ENCODE assay signal across 26 cellular contexts in the genomic region with DNA sequence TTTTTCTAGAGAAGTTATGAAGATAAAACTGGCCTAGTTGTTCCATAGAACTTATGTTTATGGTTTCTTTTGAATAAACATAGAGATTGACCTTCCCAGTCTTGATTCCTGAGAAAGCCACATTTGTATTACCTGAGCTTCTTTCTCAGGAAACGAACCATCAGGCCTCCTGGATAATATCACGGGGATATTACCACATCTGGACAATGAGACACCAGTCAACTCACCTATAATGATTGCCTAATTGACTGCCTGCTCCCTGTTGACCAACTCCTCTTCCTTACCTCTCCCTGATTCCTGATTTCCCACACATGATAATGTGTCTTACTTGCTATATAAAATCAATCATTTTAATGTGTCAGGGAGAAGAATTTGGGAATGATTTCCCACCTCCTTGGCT.
DNase-seq lines count a peak whose midpoint lies in the region; ATAC-seq and TF ChIP-seq lines count a peak whose summit lies in the region.
"Had no signal": no experiment of that assay in that cellular context is flagged by ENCODE, and none has a peak within 500 bp of the region (broad histone marks: within the 10 kb centered on the region; RNA-seq: fewer than 3 reads in every experiment).

No MANE protein-coding gene starts in this region.

- peaks cover 0 to 18% (median 5%) of the 10 kb centered on the region in 11 donors for H3K9me3 Mint-ChIP-seq in naive thymus-derived CD4-positive, alpha-beta T cell

- WGBS in esophagus squamous epithelium, 2 donors, result 21 to 26% methylated on average over 2 of the region's 2 CpGs

- no peaks in the 10 kb centered on the region for H3K36me3 ChIP-seq in OCI-LY1 (ENCODE audit: insufficient read depth, low read length)
- no peaks in the 10 kb centered on the region for H3K36me3 ChIP-seq in esophagus squamous epithelium
- H3K36me3 ChIP-seq in naive thymus-derived CD4-positive, alpha-beta T cell (ENCODE audit: control insufficient read depth in 2 of 3, insufficient read depth in 3 of 3, low read length in 3 of 3), result no peaks in the 10 kb centered on the region
- H3K36me3 ChIP-seq: tibial nerve had no signal

- H3K4me1 Mint-ChIP-seq in naive thymus-derived CD4-positive, alpha-beta T cell, result no peaks in the 10 kb centered on the region
- H3K4me1 Mint-ChIP-seq: natural killer cell had no signal

- no peaks in the 10 kb centered on the region for H3F3A ChIP-seq in OCI-LY1 (ENCODE audit: insufficient read depth, low read length)

- H3K36me3 Mint-ChIP-seq in naive thymus-derived CD4-positive, alpha-beta T cell, result no peaks in the 10 kb centered on the region

- no peaks in the 10 kb centered on the region for H3K27me3 ChIP-seq in OCI-LY1 (ENCODE audit: insufficient read depth, low read length)
- H3K27me3 ChIP-seq in esophagus squamous epithelium, result no peaks in the 10 kb centered on the region
- no peaks in the 10 kb centered on the region for H3K27me3 ChIP-seq in naive thymus-derived CD4-positive, alpha-beta T cell (ENCODE audit: control insufficient read depth in 2 of 2, insufficient read depth in 2 of 2, low read length in 2 of 2)
- H3K27me3 ChIP-seq: tibial nerve had no signal

- H3K9ac ChIP-seq in OCI-LY1 (ENCODE audit: low read length), result no peak overlapping the region

- H3K4me2 ChIP-seq in OCI-LY1 (ENCODE audit: low read length), result no peak overlapping the region

- H3K4me1 ChIP-seq in OCI-LY1 (ENCODE audit: insufficient read depth, low read length, severe bottlenecking), result peaks cover 12% of the 10 kb centered on the region
- H3K4me1 ChIP-seq in esophagus squamous epithelium, result peaks cover 0 to 12% (median 7%) of the 10 kb centered on the region in 3 donors
- H3K4me1 ChIP-seq in naive thymus-derived CD4-positive, alpha-beta T cell (ENCODE audit: control insufficient read depth in 2 of 2, insufficient read depth in 2 of 2, low read length in 2 of 2), result no peaks in the 10 kb centered on the region
- H3K4me1 ChIP-seq: Caco-2, psoas muscle, tibial nerve had no signal

- CTCF ChIA-PET in naive thymus-derived CD4-positive, alpha-beta T cell (lab: Charles Lee), result no interaction called here

- H3K4me3 ChIP-seq in OCI-LY1 (ENCODE audit: low read depth, low read length, poor library complexity, severe bottlenecking), result no peak overlapping the region
- no peak overlapping the region for H3K4me3 ChIP-seq in esophagus squamous epithelium
- H3K4me3 ChIP-seq in naive thymus-derived CD4-positive, alpha-beta T cell (ENCODE audit: low read length), result no peak overlapping the region
- H3K4me3 ChIP-seq: psoas muscle, tibial nerve had no signal

- H3K27me3 Mint-ChIP-seq in naive thymus-derived CD4-positive, alpha-beta T cell, result no peaks in the 10 kb centered on the region
- H3K27me3 Mint-ChIP-seq: effector memory CD8-positive, alpha-beta T cell had no signal

- no peak overlapping the region for H3K27ac Mint-ChIP-seq in naive thymus-derived CD4-positive, alpha-beta T cell
- H3K27ac Mint-ChIP-seq: activated T-cell treated with anti-CD3 and anti-CD28 coated beads, Interleukin-2, amount 50 U/mL, for 72 hours; effector memory CD8-positive, alpha-beta T cell; natural killer cell had no signal

- no peak overlapping the region for H3K4me3 Mint-ChIP-seq in naive thymus-derived CD4-positive, alpha-beta T cell
- H3K4me3 Mint-ChIP-seq: activated T-cell treated with anti-CD3 and anti-CD28 coated beads, Interleukin-2, amount 50 U/mL, for 72 hours; effector memory CD8-positive, alpha-beta T cell; natural killer cell had no signal

- H2AFZ ChIP-seq in OCI-LY1 (ENCODE audit: low read length), result no peak overlapping the region

- intact Hi-C loops in esophagus squamous epithelium (cut with DNase I), result no loop called here
- intact Hi-C loops in naive thymus-derived CD4-positive, alpha-beta T cell (cut with micrococcal nuclease), result no loop called here

- peak overlapping the region; percentile 78 for H3K27ac ChIP-seq in OCI-LY1 (ENCODE audit: low read depth, low read length, poor library complexity, severe bottlenecking)
- peak overlapping the region; percentile 21 to 75 (median 68) for H3K27ac ChIP-seq in esophagus squamous epithelium
- no peak overlapping the region for H3K27ac ChIP-seq in naive thymus-derived CD4-positive, alpha-beta T cell (ENCODE audit: low read depth, low read length)
- H3K27ac ChIP-seq: C4-2B, psoas muscle, tibial nerve had no signal

- no peak for TF ChIP-seq POLR2A in esophagus squamous epithelium (IDR thresholded peaks at IDR 0.05)

- ATAC-seq in HG02678 (IDR thresholded peaks at IDR 0.05; ENCODE audit: unreplicated experiment) (peak; percentile 1), HG03045 (IDR thresholded peaks at IDR 0.05; ENCODE audit: unreplicated experiment) (no peak), HG02885 (IDR thresholded peaks at IDR 0.05; ENCODE audit: poor library complexity, unreplicated experiment) (no peak)
- ATAC-seq in naive thymus-derived CD4-positive, alpha-beta T cell, result no peak
- ATAC-seq: activated T-cell treated with anti-CD3 and anti-CD28 coated beads, Interleukin-2, amount 50 U/mL, for 72 hours; effector memory CD8-positive, alpha-beta T cell; natural killer cell; psoas muscle; sciatic nerve had no signal

- no peaks in the 10 kb centered on the region for H3K79me2 ChIP-seq in OCI-LY1 (ENCODE audit: insufficient read depth, low read length)

- H3K9me3 ChIP-seq in OCI-LY1 (ENCODE audit: low read length), result peaks cover 3% of the 10 kb centered on the region; the same call in 1 of the 2 replicates
- H3K9me3 ChIP-seq in esophagus squamous epithelium, result no peaks in the 10 kb centered on the region
- no peaks in the 10 kb centered on the region for H3K9me3 ChIP-seq in naive thymus-derived CD4-positive, alpha-beta T cell (ENCODE audit: control insufficient read depth in 2 of 3, low read length in 3 of 3)
- H3K9me3 ChIP-seq: Caco-2, psoas muscle, tibial nerve had no signal

- no peaks in the 10 kb centered on the region for H4K20me1 ChIP-seq in OCI-LY1 (ENCODE audit: insufficient read depth, low read length)

- TF ChIP-seq CTCF in OCI-LY1 (IDR thresholded peaks at IDR 0.05; ENCODE audit: low read length), result no peak
- TF ChIP-seq CTCF in esophagus squamous epithelium (IDR thresholded peaks at IDR 0.05), result no peak

- no peaks in the 10 kb centered on the region for H3K9me2 ChIP-seq in OCI-LY1 (ENCODE audit: low read depth, low read length)

- POLR2A ChIA-PET in naive thymus-derived CD4-positive, alpha-beta T cell (lab: Charles Lee), result no interaction called here

- DNase-seq in esophagus squamous epithelium (lab: John Stamatoyannopoulos, UW) (no peak), NCI-H1417 (lab: John Stamatoyannopoulos, UW) (no peak)
- DNase-seq in naive thymus-derived CD4-positive, alpha-beta T cell, result no peak
- DNase-seq: activated CD4-positive, alpha-beta T cell treated with anti-CD3 and anti-CD28 coated beads, Interleukin-2, amount 50 U/mL, for 4 hours; activated naive CD4-positive, alpha-beta T cell; activated T-cell treated with anti-CD3 and anti-CD28 coated beads, Interleukin-2, amount 50 U/mL, for 72 hours; Caco-2; caudate nucleus; cortex of kidney; DMS53; effector memory CD8-positive, alpha-beta T cell; foreskin fibroblast; natural killer cell; NCI-H446; NCI-H774; psoas muscle; RPMI8226; stimulated activated CD4-positive, alpha-beta T cell treated with anti-CD3 and anti-CD28 coated beads, Interleukin-4, amount 100 ng/mL, for 1 hour; T-helper 1 cell had no signal
